ENCODE assay signal across 1 cellular context in the genomic region with DNA sequence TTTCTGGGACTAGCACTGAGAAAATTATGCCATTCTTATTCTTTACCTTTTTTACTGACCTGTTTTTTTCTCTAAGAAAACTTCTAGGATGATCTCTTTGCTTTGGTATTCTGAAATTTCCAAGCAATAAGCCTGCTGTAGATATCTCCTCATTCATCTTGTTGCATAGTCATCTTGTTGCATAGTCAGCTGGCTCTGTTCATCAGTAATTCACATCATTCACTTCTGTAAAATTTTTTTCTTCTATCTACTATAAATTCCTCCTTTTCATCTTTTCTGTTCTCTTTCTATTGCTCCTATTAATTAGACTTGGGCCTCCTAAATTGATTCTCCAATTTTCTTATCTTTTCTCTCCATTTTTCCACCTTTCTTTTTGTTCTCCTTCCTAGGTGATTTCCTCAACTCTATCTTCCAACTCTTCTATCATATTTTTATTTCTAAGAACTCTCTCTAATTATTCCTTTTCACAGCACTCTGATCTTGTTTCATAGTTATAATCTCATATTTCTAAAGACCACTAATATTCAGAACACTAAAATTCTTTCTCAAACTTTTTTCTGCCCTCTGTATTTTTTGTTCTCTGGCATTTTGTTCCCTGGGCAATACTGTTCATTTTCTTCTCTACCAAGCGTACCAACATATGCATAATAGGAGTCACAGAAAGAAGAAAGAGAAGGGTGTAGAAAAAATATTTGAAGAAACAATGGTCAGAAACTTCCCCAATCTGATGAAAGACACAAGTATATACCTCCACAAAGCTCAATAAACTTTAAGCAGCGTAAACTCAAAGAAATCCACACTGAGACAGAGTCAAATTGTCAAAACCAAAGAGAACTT.
TF ChIP-seq lines count a peak whose summit lies in the region.

No MANE protein-coding gene starts in this region.

TF ChIP-seq in GM12878, 131 proteins besides CTCF, POLR2A, EP300 and RAD21:
- TF ChIP-seq, protein P1, sequence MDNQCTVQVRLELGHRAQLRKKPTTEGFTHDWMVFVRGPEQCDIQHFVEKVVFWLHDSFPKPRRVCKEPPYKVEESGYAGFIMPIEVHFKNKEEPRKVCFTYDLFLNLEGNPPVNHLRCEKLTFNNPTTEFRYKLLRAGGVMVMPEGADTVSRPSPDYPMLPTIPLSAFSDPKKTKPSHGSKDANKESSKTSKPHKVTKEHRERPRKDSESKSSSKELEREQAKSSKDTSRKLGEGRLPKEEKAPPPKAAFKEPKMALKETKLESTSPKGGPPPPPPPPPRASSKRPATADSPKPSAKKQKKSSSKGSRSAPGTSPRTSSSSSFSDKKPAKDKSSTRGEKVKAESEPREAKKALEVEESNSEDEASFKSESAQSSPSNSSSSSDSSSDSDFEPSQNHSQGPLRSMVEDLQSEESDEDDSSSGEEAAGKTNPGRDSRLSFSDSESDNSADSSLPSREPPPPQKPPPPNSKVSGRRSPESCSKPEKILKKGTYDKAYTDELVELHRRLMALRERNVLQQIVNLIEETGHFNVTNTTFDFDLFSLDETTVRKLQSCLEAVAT (IDR thresholded peaks at IDR 0.05), result no peak
